In genomic region chr12:5499566-5500325, GRCh38 we compare ENCODE assay signal across 28 cellular contexts.
A peak's percentile ranks its signal among the peaks of the same experiment; 100 is the strongest.
DNase-seq lines count a peak whose midpoint lies in the region; ATAC-seq and TF ChIP-seq lines count a peak whose summit lies in the region.
"Had no signal": no experiment of that assay in that cellular context is flagged by ENCODE, and none has a peak within 500 bp of the region (broad histone marks: within the 10 kb centered on the region; RNA-seq: fewer than 3 reads in every experiment).

No MANE protein-coding gene starts in this region.

- H3K79me2 ChIP-seq in neural progenitor cell (ENCODE audit: low read depth) = no peaks in the 10 kb centered on the region

- CTCF ChIA-PET in AG04450 (lab: Charles Lee) = interaction anchor here (0.7 to 1.0 kb wide), 2 partner anchors 11 kb away, joined by 3 to 4 read pairs; no protein-coding TSS in a partner anchor

- H3K27me3 Mint-ChIP-seq in neural progenitor cell (ENCODE audit: insufficient read depth, low read depth) = peaks cover 3% of the 10 kb centered on the region
- H3K27me3 Mint-ChIP-seq: CD4-positive, CD25-positive, alpha-beta regulatory T cell had no signal

- H3K27me3 ChIP-seq in AG04450 (ENCODE audit: control insufficient read depth, insufficient read depth, low read length) (no peaks in the 10 kb centered on the region), neural progenitor cell (no peaks in the 10 kb centered on the region)
- H3K27me3 ChIP-seq: brain microvascular endothelial cell, testis had no signal

- H2AFZ ChIP-seq in neural progenitor cell (replicated peaks) = no peak overlapping the region

- no peaks in the 10 kb centered on the region for H3F3A ChIP-seq in neural progenitor cell (ENCODE audit: low read depth)

- H3K27ac ChIP-seq in AG04450 (ENCODE audit: low read depth, low read length) = peak overlapping the region; percentile 97
- no peak overlapping the region for H3K27ac ChIP-seq in neural progenitor cell
- H3K27ac ChIP-seq: brain microvascular endothelial cell, dorsolateral prefrontal cortex, HL-60, lower lobe of right lung, prostate gland, spleen, testis had no signal

- H3K4me1 ChIP-seq in mucosa of descending colon (ENCODE audit: low read depth) = peaks cover 52% of the 10 kb centered on the region
- peaks cover 8% of the 10 kb centered on the region for H3K4me1 ChIP-seq in neural progenitor cell
- H3K4me1 ChIP-seq: lower lobe of right lung, prostate gland, spleen, testis had no signal

- peaks cover 3% of the 10 kb centered on the region for H3K4me1 Mint-ChIP-seq in neural progenitor cell
- H3K4me1 Mint-ChIP-seq: CD4-positive, CD25-positive, alpha-beta regulatory T cell; naive thymus-derived CD8-positive, alpha-beta T cell; T-helper 17 cell had no signal

- TF ChIP-seq CTCF in AG04450 (IDR thresholded peaks at IDR 0.05; ENCODE audit: low read depth, low read length) (no peak), HFF-Myc (IDR thresholded peaks at IDR 0.05; ENCODE audit: low read depth, low read length, missing control alignments) (no peak), astrocyte of the spinal cord (IDR thresholded peaks at IDR 0.05; ENCODE audit: low read depth, low read length) (no peak), mucosa of descending colon (IDR thresholded peaks at IDR 0.05) (no peak), neural progenitor cell (IDR thresholded peaks at IDR 0.05) (no peak)

- peaks cover 10% of the 10 kb centered on the region for H4K20me1 ChIP-seq in neural progenitor cell (ENCODE audit: low read depth)

- no peak overlapping the region for H3K4me3 Mint-ChIP-seq in neural progenitor cell
- H3K4me3 Mint-ChIP-seq: activated CD8-positive, alpha-beta T cell treated with anti-CD3 and anti-CD28 coated beads for 36 hours; activated T-cell treated with anti-CD3 and anti-CD28 coated beads, Interleukin-2, amount 50 U/mL, for 4 hours; CD4-positive, CD25-positive, alpha-beta regulatory T cell; naive thymus-derived CD8-positive, alpha-beta T cell; T-helper 17 cell; WTC11 had no signal

- no peak overlapping the region for H3K9ac ChIP-seq in neural progenitor cell

- H3K9me3 ChIP-seq in AG04450 (ENCODE audit: control insufficient read depth, insufficient read depth, low read length) (no peaks in the 10 kb centered on the region), mucosa of descending colon (no peaks in the 10 kb centered on the region), neural progenitor cell (ENCODE audit: low read depth) (no peaks in the 10 kb centered on the region)
- H3K9me3 ChIP-seq: lower lobe of right lung, prostate gland, spleen, testis had no signal

- intact Hi-C loops in mucosa of descending colon (cut with DNase I, micrococcal nuclease) = no loop called here

- H3K36me3 Mint-ChIP-seq in neural progenitor cell = no peaks in the 10 kb centered on the region
- H3K36me3 Mint-ChIP-seq: CD4-positive, CD25-positive, alpha-beta regulatory T cell; naive thymus-derived CD8-positive, alpha-beta T cell; WTC11 had no signal

- H3K27ac Mint-ChIP-seq in neural progenitor cell = no peak overlapping the region
- H3K27ac Mint-ChIP-seq: activated CD8-positive, alpha-beta T cell treated with anti-CD3 and anti-CD28 coated beads for 36 hours; CD4-positive, CD25-positive, alpha-beta regulatory T cell; naive thymus-derived CD8-positive, alpha-beta T cell; T-helper 17 cell; WTC11 had no signal

- H3K36me3 ChIP-seq in mucosa of descending colon (ENCODE audit: low read depth) (no peaks in the 10 kb centered on the region), neural progenitor cell (no peaks in the 10 kb centered on the region)
- H3K36me3 ChIP-seq: brain microvascular endothelial cell, lower lobe of right lung, prostate gland, spleen had no signal

- ATAC-seq in mucosa of descending colon (peak; percentile 78), GM19328 (IDR thresholded peaks at IDR 0.05; ENCODE audit: unreplicated experiment) (no peak)
- ATAC-seq: activated CD8-positive, alpha-beta T cell treated with anti-CD3 and anti-CD28 coated beads for 36 hours; K562; lower lobe of right lung; naive thymus-derived CD8-positive, alpha-beta T cell; T-helper 17 cell; WTC11 had no signal

- H3K4me2 ChIP-seq in neural progenitor cell = no peak overlapping the region

- POLR2A ChIA-PET in AG04450 (lab: Yijun Ruan, JAX) = interaction anchor here (0.8 to 2.1 kb wide), 7 partner anchors 10 to 67 kb away, joined by 3 to 11 read pairs (median 5); partner anchors contain the start of gene NTF3

- H3K9me3 Mint-ChIP-seq in neural progenitor cell = no peaks in the 10 kb centered on the region
- H3K9me3 Mint-ChIP-seq: activated CD8-positive, alpha-beta T cell treated with anti-CD3 and anti-CD28 coated beads for 36 hours; activated T-cell treated with anti-CD3 and anti-CD28 coated beads, Interleukin-2, amount 50 U/mL, for 4 hours; naive thymus-derived CD8-positive, alpha-beta T cell; WTC11 had no signal

- DNase-seq in AG04450 (ENCODE audit: low read depth, low spot score) (peak; percentile 95), HFF-Myc (ENCODE audit: extremely low read depth, low read depth) (peak; percentile 76), astrocyte of the spinal cord (ENCODE audit: low read depth, low spot score) (peak; percentile 62), mucosa of descending colon (peak in 1 of 3 donors; percentile 45), neural progenitor cell (ENCODE audit: low spot score) (no peak), SKM-1 (lab: John Stamatoyannopoulos, UW; ENCODE audit: unreplicated experiment) (no peak), superior temporal gyrus (ENCODE audit: extremely low spot score) (no peak)
- DNase-seq: 8988T; activated CD8-positive, alpha-beta T cell treated with anti-CD3 and anti-CD28 coated beads for 36 hours; activated naive CD4-positive, alpha-beta T cell treated with anti-CD3 and anti-CD28 coated beads, Interleukin-2, amount 50 U/mL, for 16 hours; activated T-cell treated with anti-CD3 and anti-CD28 coated beads, Interleukin-2, amount 50 U/mL, for 4 hours; brain microvascular endothelial cell; CD4-positive, CD25-positive, alpha-beta regulatory T cell; dorsolateral prefrontal cortex; glutamatergic neuron; H7; lower lobe of right lung; naive thymus-derived CD8-positive, alpha-beta T cell; NCI-H1048; NCI-H526 treated with DMSO at 0.1 percent for 48 hours; spleen; T-helper 17 cell; testis had no signal

- in situ Hi-C loops in astrocyte of the spinal cord (cut with HindIII; ENCODE audit: low sequenced_read_pairs) = no loop called here

- H3K4me3 ChIP-seq in AG04450 (ENCODE audit: low read depth, low read length) (no peak overlapping the region), HFF-Myc (replicated peaks; ENCODE audit: low read depth, low read length) (no peak overlapping the region), astrocyte of the spinal cord (ENCODE audit: low read depth, low read length) (no peak overlapping the region), mucosa of descending colon (no peak overlapping the region), neural progenitor cell (no peak overlapping the region)
- H3K4me3 ChIP-seq: dorsolateral prefrontal cortex, K562, lower lobe of right lung, prostate gland, spleen, testis had no signal

Comparison
In these comparisons a context has a peak if more than half of its experiments do, and no peak if none do; other contexts are left out.
1. DNase-seq: peak in AG04450 (single experiment), HFF-Myc (single experiment) and astrocyte of the spinal cord (single experiment); none in neural progenitor cell (single experiment), SKM-1 (single experiment) and superior temporal gyrus (single experiment).